In the genomic region with DNA sequence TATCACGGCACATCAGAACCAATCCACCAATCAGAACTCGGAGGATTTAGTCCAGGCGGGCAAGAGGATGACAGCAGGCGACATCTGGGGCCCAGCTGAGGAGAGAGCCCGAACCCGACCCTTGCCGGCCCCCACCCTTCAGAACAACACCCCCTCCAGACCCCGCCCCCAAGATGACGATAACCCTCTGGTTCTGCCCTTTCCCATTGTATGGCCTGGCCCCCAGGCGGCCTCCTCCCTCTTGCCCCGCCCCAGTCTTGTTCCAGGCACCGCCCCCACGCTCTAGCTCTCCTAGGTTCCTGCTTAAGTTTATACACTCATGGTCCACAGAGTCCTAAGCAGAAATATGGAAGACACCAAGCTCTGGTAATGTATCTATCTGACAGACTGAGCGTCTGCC, we compare ENCODE assay signal across 25 cellular contexts. TPM values are rescaled to one million over a fixed set of nuclear protein-coding genes. Genes with fewer than 3 reads are reported as not detected.
DNase-seq lines count a peak whose midpoint lies in the region; ATAC-seq and TF ChIP-seq lines count a peak whose summit lies in the region.
"Had no signal": no experiment of that assay in that cellular context is flagged by ENCODE, and none has a peak within 500 bp of the region (broad histone marks: within the 10 kb centered on the region; RNA-seq: fewer than 3 reads in every experiment).

No MANE protein-coding gene starts in this region.

- no peak for ATAC-seq in activated CD8-positive, alpha-beta T cell treated with anti-CD3 and anti-CD28 coated beads, Interleukin-2, amount 10 ng/mL, durations not matched to agents 7 days and 5 days
- ATAC-seq in GM19324 (IDR thresholded peaks at IDR 0.05; ENCODE audit: low FRiP score, unreplicated experiment) = no peak
- ATAC-seq: activated CD8-positive, alpha-beta T cell treated with anti-CD3 and anti-CD28 coated beads for 36 hours; heart right ventricle had no signal

- H3K27me3 ChIP-seq in testis = no peaks in the 10 kb centered on the region
- H3K27me3 ChIP-seq: BLaER1, heart right ventricle, tibial artery had no signal

- peak overlapping the region in 1 of 2 donors; percentile 5 for H3K4me3 ChIP-seq in testis
- H3K4me3 ChIP-seq: BLaER1, heart right ventricle, tibial artery had no signal

- 44 to 48% methylated on average over 13 to 14 of the region's 14 CpGs for WGBS in testis, 2 donors

- TF ChIP-seq CTCF in glutamatergic neuron (IDR thresholded peaks at IDR 0.05; ENCODE audit: partially characterized antibody, unreplicated experiment) (no peak), testis (IDR thresholded peaks at IDR 0.05) (no peak)

- H3K27ac ChIP-seq in testis = no peak overlapping the region
- H3K27ac ChIP-seq: 22Rv1, BLaER1, heart right ventricle, tibial artery had no signal

- H3K27ac Mint-ChIP-seq in glutamatergic neuron (ENCODE audit: unreplicated experiment) = peak overlapping the region; percentile 10
- H3K27ac Mint-ChIP-seq in activated CD8-positive, alpha-beta T cell treated with anti-CD3 and anti-CD28 coated beads, Interleukin-2, amount 10 ng/mL, durations not matched to agents 7 days and 5 days = no peak overlapping the region
- H3K27ac Mint-ChIP-seq: activated B cell treated with CpG ODN at 0.5 μM for 24 hours; activated CD8-positive, alpha-beta T cell treated with anti-CD3 and anti-CD28 coated beads for 36 hours; activated T-cell treated with anti-CD3 and anti-CD28 coated beads, Interleukin-2, amount 50 U/mL, for 24 hours had no signal

- POLR2A ChIA-PET in activated CD8-positive, alpha-beta T cell treated with anti-CD3 and anti-CD28 coated beads, Interleukin-2, amount 10 ng/mL, durations not matched to agents 7 days and 5 days (lab: Charles Lee) = no interaction called here

- CTCF ChIA-PET in activated CD8-positive, alpha-beta T cell treated with anti-CD3 and anti-CD28 coated beads, Interleukin-2, amount 10 ng/mL, durations not matched to agents 7 days and 5 days (lab: Charles Lee) = interaction anchor here (0.9 kb wide), 1 partner anchor 39 kb away, joined by 3 read pairs; no protein-coding TSS in a partner anchor

- intact Hi-C loops in testis (cut with DNase I; ENCODE audit: low total_unique reads) = no loop called here

- no peak for TF ChIP-seq POLR2A in testis (IDR thresholded peaks at IDR 0.05)

- peaks cover 8% of the 10 kb centered on the region for H3K9me3 Mint-ChIP-seq in glutamatergic neuron (ENCODE audit: unreplicated experiment)
- H3K9me3 Mint-ChIP-seq in activated CD8-positive, alpha-beta T cell treated with anti-CD3 and anti-CD28 coated beads, Interleukin-2, amount 10 ng/mL, durations not matched to agents 7 days and 5 days (ENCODE audit: insufficient read depth) = peaks cover 34% of the 10 kb centered on the region

- H3K27me3 Mint-ChIP-seq in glutamatergic neuron (ENCODE audit: unreplicated experiment) = peaks cover 2% of the 10 kb centered on the region
- no peaks in the 10 kb centered on the region for H3K27me3 Mint-ChIP-seq in activated CD8-positive, alpha-beta T cell treated with anti-CD3 and anti-CD28 coated beads, Interleukin-2, amount 10 ng/mL, durations not matched to agents 7 days and 5 days (ENCODE audit: low read depth)
- H3K27me3 Mint-ChIP-seq: activated B cell treated with CpG ODN at 0.5 μM for 24 hours; activated CD8-positive, alpha-beta T cell treated with anti-CD3 and anti-CD28 coated beads for 36 hours; activated T-cell treated with anti-CD3 and anti-CD28 coated beads, Interleukin-2, amount 50 U/mL, for 24 hours; naive B cell had no signal

- DNase-seq in DMS53 (lab: John Stamatoyannopoulos, UW) (peak; percentile 9), DMS53 treated with DMSO at 0.1 percent for 48 hours (lab: John Stamatoyannopoulos, UW; ENCODE audit: unreplicated experiment) (no peak), NCI-H82 (lab: John Stamatoyannopoulos, UW) (peak; percentile 95), glutamatergic neuron (peak; percentile 48), testis (peak; percentile 41), cerebellar nuclear complex (lab: John Stamatoyannopoulos, UW) (no peak)
- DNase-seq in activated CD8-positive, alpha-beta T cell treated with anti-CD3 and anti-CD28 coated beads, Interleukin-2, amount 10 ng/mL, durations not matched to agents 7 days and 5 days = no peak
- DNase-seq: activated B cell treated with CpG ODN at 0.5 μM for 24 hours; activated CD8-positive, alpha-beta T cell treated with anti-CD3 and anti-CD28 coated beads for 36 hours; activated naive CD4-positive, alpha-beta T cell treated with anti-CD3 and anti-CD28 coated beads, Interleukin-2, amount 50 U/mL, for 16 hours; activated T-cell treated with anti-CD3 and anti-CD28 coated beads, Interleukin-2, amount 50 U/mL, for 24 hours; aorta; effector memory CD4-positive, alpha-beta T cell; heart right ventricle; MM.1S; naive B cell; NCI-H187; NCI-H510A; SHP77; stimulated activated naive CD4-positive, alpha-beta T cell; T-helper 1 cell; tibial artery had no signal

- no peaks in the 10 kb centered on the region for H3K9me3 ChIP-seq in testis
- H3K9me3 ChIP-seq: tibial artery had no signal

- H3K36me3 ChIP-seq in testis (ENCODE audit: low read depth, missing control alignments) = no peaks in the 10 kb centered on the region
- H3K36me3 ChIP-seq: heart right ventricle, tibial artery had no signal

- peaks cover 9% of the 10 kb centered on the region for H3K36me3 Mint-ChIP-seq in glutamatergic neuron (ENCODE audit: unreplicated experiment)
- H3K36me3 Mint-ChIP-seq in activated CD8-positive, alpha-beta T cell treated with anti-CD3 and anti-CD28 coated beads, Interleukin-2, amount 10 ng/mL, durations not matched to agents 7 days and 5 days (ENCODE audit: low read depth) = peaks cover 49% of the 10 kb centered on the region

- H3K4me3 Mint-ChIP-seq in glutamatergic neuron (ENCODE audit: unreplicated experiment) = no peak overlapping the region
- no peak overlapping the region for H3K4me3 Mint-ChIP-seq in activated CD8-positive, alpha-beta T cell treated with anti-CD3 and anti-CD28 coated beads, Interleukin-2, amount 10 ng/mL, durations not matched to agents 7 days and 5 days
- H3K4me3 Mint-ChIP-seq: activated B cell treated with CpG ODN at 0.5 μM for 24 hours; activated CD8-positive, alpha-beta T cell treated with anti-CD3 and anti-CD28 coated beads for 36 hours; activated T-cell treated with anti-CD3 and anti-CD28 coated beads, Interleukin-2, amount 50 U/mL, for 24 hours had no signal

- peaks cover 4% of the 10 kb centered on the region for H3K4me1 Mint-ChIP-seq in glutamatergic neuron (ENCODE audit: low read depth, unreplicated experiment)
- H3K4me1 Mint-ChIP-seq in activated CD8-positive, alpha-beta T cell treated with anti-CD3 and anti-CD28 coated beads, Interleukin-2, amount 10 ng/mL, durations not matched to agents 7 days and 5 days (ENCODE audit: low read depth) = peaks cover 17% of the 10 kb centered on the region

- H3K4me1 ChIP-seq in testis = no peaks in the 10 kb centered on the region

RNA-seq across cellular contexts. Expression of gene ZNF83, which starts 2.8 kb away (rescaled TPM):
- total RNA-seq in glutamatergic neuron (ENCODE audit: unreplicated experiment) (62.3 TPM), testis (10 to 100 TPM; 50.8 to 61.1 TPM)
- polyA plus RNA-seq in testis (ENCODE audit: insufficient read depth, low read depth, low replicate concordance) = 28.6 TPM
- 10 to 100 TPM; 51.5 to 53.5 TPM for total RNA-seq in activated CD8-positive, alpha-beta T cell treated with anti-CD3 and anti-CD28 coated beads, Interleukin-2, amount 10 ng/mL, durations not matched to agents 7 days and 5 days

Comparison
In these comparisons a context has a peak if more than half of its experiments do, and no peak if none do; other contexts are left out.
1. DNase-seq: peak in DMS53 (single experiment), NCI-H82 (single experiment), glutamatergic neuron (single experiment) and testis (single experiment); none in DMS53 treated with DMSO at 0.1 percent for 48 hours (single experiment), activated CD8-positive, alpha-beta T cell treated with anti-CD3 and anti-CD28 coated beads, Interleukin-2, amount 10 ng/mL, durations not matched to agents 7 days and 5 days (single experiment) and cerebellar nuclear complex (0 of 2).